In genomic region chr1:67937010-67937409, GRCh38 we compare ENCODE assay signal across 23 cellular contexts.
"Had no signal": no experiment of that assay in that cellular context is flagged by ENCODE, and none has a peak within 500 bp of the region (broad histone marks: within the 10 kb centered on the region; RNA-seq: fewer than 3 reads in every experiment).

No MANE protein-coding gene starts in this region.

- H3K9me3 Mint-ChIP-seq: activated naive CD4-positive, alpha-beta T cell treated with anti-CD3 and anti-CD28 coated beads, Interleukin-2, amount 10 ng/mL, durations not matched to agents 7 days and 5 days; activated naive CD8-positive, alpha-beta T cell treated with anti-CD3 and anti-CD28 coated beads, Interleukin-2, amount 10 ng/mL, durations not matched to agents 7 days and 5 days; central memory CD8-positive, alpha-beta T cell; dendritic cell treated with granulocyte-macrophage colony-stimulating factor and Interleukin-4, amounts not matched to agents 40 ng/mL and 50 ng/mL, for 4 days; T-helper 1 cell treated with Interleukin-12 subunit alpha and Interleukin-12 subunit beta and Interleukin-4 antibody, amounts not matched to agents 30 μg/mL and 1 μg/mL, for 36 hours had no signal

- H3K27ac Mint-ChIP-seq: activated naive CD4-positive, alpha-beta T cell treated with anti-CD3 and anti-CD28 coated beads, Interleukin-2, amount 10 ng/mL, durations not matched to agents 7 days and 5 days; activated naive CD8-positive, alpha-beta T cell treated with anti-CD3 and anti-CD28 coated beads, Interleukin-2, amount 10 ng/mL, durations not matched to agents 7 days and 5 days; dendritic cell treated with granulocyte-macrophage colony-stimulating factor and Interleukin-4, amounts not matched to agents 40 ng/mL and 50 ng/mL, for 4 days; mesothelial cell of epicardium; naive thymus-derived CD8-positive, alpha-beta T cell; T-helper 1 cell treated with Interleukin-12 subunit alpha and Interleukin-12 subunit beta and Interleukin-4 antibody, amounts not matched to agents 30 μg/mL and 1 μg/mL, for 36 hours had no signal

- H3K4me3 Mint-ChIP-seq: activated naive CD4-positive, alpha-beta T cell treated with anti-CD3 and anti-CD28 coated beads, Interleukin-2, amount 10 ng/mL, durations not matched to agents 7 days and 5 days; activated naive CD8-positive, alpha-beta T cell treated with anti-CD3 and anti-CD28 coated beads, Interleukin-2, amount 10 ng/mL, durations not matched to agents 7 days and 5 days; central memory CD8-positive, alpha-beta T cell; dendritic cell treated with granulocyte-macrophage colony-stimulating factor and Interleukin-4, amounts not matched to agents 40 ng/mL and 50 ng/mL, for 4 days; mesothelial cell of epicardium; naive thymus-derived CD8-positive, alpha-beta T cell; T-helper 1 cell treated with Interleukin-12 subunit alpha and Interleukin-12 subunit beta and Interleukin-4 antibody, amounts not matched to agents 30 μg/mL and 1 μg/mL, for 36 hours had no signal

- H3K4me2 ChIP-seq: hepatocyte had no signal

- DNase-seq: activated CD4-positive, alpha-beta T cell treated with anti-CD3 and anti-CD28 coated beads for 4 hours; activated CD4-positive, alpha-beta T cell treated with anti-CD3 and anti-CD28 coated beads, Interleukin-2, amount 50 U/mL, for 48 hours; activated CD8-positive, alpha-beta memory T cell treated with anti-CD3 and anti-CD28 coated beads for 24 hours; activated effector memory CD4-positive, alpha-beta T cell treated with anti-CD3 and anti-CD28 coated beads, Interleukin-2, amount 50 U/mL, for 16 hours; activated naive CD4-positive, alpha-beta T cell treated with anti-CD3 and anti-CD28 coated beads, Interleukin-2, amount 10 ng/mL, durations not matched to agents 7 days and 5 days; activated naive CD8-positive, alpha-beta T cell treated with anti-CD3 and anti-CD28 coated beads, Interleukin-2, amount 10 ng/mL, durations not matched to agents 7 days and 5 days; left colon; naive thymus-derived CD8-positive, alpha-beta T cell; posterior cingulate gyrus; stimulated activated CD4-positive, alpha-beta T cell treated with anti-CD3 and anti-CD28 coated beads, Interleukin-12 subunit alpha, Interleukin-12 subunit beta, amount 100 ng/mL, for 4 hours; stimulated activated CD4-positive, alpha-beta T cell treated with anti-CD3 and anti-CD28 coated beads, Interleukin-4, amount 100 ng/mL, for 1 hour; stimulated activated naive CD8-positive, alpha-beta T cell treated with anti-CD3 and anti-CD28 coated beads, Interleukin-15, Interleukin-2, amounts not matched to agents 100 U/mL and 50 U/mL, for 24 hours; T-helper 9 cell; testis; transverse colon had no signal

- H2AFZ ChIP-seq: hepatocyte had no signal

- H3K4me1 ChIP-seq: ascending aorta, gastroesophageal sphincter, transverse colon had no signal

- H3K4me1 Mint-ChIP-seq: activated naive CD4-positive, alpha-beta T cell treated with anti-CD3 and anti-CD28 coated beads, Interleukin-2, amount 10 ng/mL, durations not matched to agents 7 days and 5 days; activated naive CD8-positive, alpha-beta T cell treated with anti-CD3 and anti-CD28 coated beads, Interleukin-2, amount 10 ng/mL, durations not matched to agents 7 days and 5 days; central memory CD8-positive, alpha-beta T cell; naive thymus-derived CD8-positive, alpha-beta T cell had no signal

- H3K9me3 ChIP-seq: ascending aorta, gastroesophageal sphincter, testis, transverse colon had no signal

- H3K27me3 Mint-ChIP-seq: activated naive CD8-positive, alpha-beta T cell treated with anti-CD3 and anti-CD28 coated beads, Interleukin-2, amount 10 ng/mL, durations not matched to agents 7 days and 5 days had no signal

- H3K36me3 Mint-ChIP-seq: activated naive CD4-positive, alpha-beta T cell treated with anti-CD3 and anti-CD28 coated beads, Interleukin-2, amount 10 ng/mL, durations not matched to agents 7 days and 5 days; activated naive CD8-positive, alpha-beta T cell treated with anti-CD3 and anti-CD28 coated beads, Interleukin-2, amount 10 ng/mL, durations not matched to agents 7 days and 5 days; mesothelial cell of epicardium; naive thymus-derived CD8-positive, alpha-beta T cell had no signal

- H3K27me3 ChIP-seq: ascending aorta, gastroesophageal sphincter, hepatocyte, testis, transverse colon had no signal

- H3K36me3 ChIP-seq: ascending aorta, gastroesophageal sphincter, transverse colon had no signal

- H3K27ac ChIP-seq: ascending aorta, gastroesophageal sphincter, hepatocyte, testis, transverse colon, VCaP had no signal

- H3K79me2 ChIP-seq: hepatocyte had no signal

- H3K4me3 ChIP-seq: ascending aorta, gastroesophageal sphincter, hepatocyte, testis, transverse colon had no signal
